Comparison of ENCODE assay signal across 1 cellular context in the genomic region with DNA sequence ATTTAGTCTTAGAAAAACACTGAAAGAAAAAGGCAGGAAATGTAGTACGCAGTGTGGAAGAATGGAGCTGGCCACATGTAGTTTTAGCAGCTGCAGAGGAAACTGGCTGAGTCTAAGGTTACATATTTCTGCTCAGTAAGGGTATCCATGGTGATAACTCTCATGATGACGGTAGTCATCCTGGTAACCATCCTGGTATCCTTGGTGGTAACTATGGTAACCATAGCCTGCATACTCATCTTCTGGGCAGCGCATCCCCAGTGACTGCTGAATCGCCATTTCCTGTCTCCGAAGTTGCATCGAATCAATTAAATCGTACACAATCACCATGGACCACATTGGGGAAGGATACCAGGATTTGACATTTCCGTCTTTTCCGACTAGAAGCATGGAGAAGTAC.
TF ChIP-seq lines count a peak whose summit lies in the region.

No MANE protein-coding gene starts in this region.

TF ChIP-seq in K562, 482 proteins besides CTCF, POLR2A, EP300 and RAD21:
- TF ChIP-seq RFX1 (IDR thresholded peaks at IDR 0.05) (peak; percentile 87), HDAC6 (IDR thresholded peaks at IDR 0.05; ENCODE audit: low read depth, low read length) (no peak)
